ENCODE assay signal across 1 cellular context in genomic region chr18:37122877-37123276, GRCh38.
A peak's percentile ranks its signal among the peaks of the same experiment; 100 is the strongest.
TF ChIP-seq lines count a peak whose summit lies in the region.

No MANE protein-coding gene starts in this region.

TF ChIP-seq in HepG2, 621 proteins besides CTCF, POLR2A, EP300 and RAD21 (continued from another document):
- no peak for TF ChIP-seq ZBTB25 (CRISPR knock-in tag; IDR thresholded peaks at IDR 0.05)
- peak; percentile 64; the same call in 1 of the 2 replicates for TF ChIP-seq BCL6 (CRISPR knock-in tag; IDR thresholded peaks at IDR 0.05)
- 0 out of 2 replicates have a peak, but pooled peaks have one; percentile 28 for TF ChIP-seq ZNF609 (CRISPR knock-in tag; IDR thresholded peaks at IDR 0.05; ENCODE audit: borderline replicate concordance)
